ENCODE assay signal across 12 cellular contexts in genomic region chr2:230934291-230935131, GRCh38. TPM values are rescaled to one million over a fixed set of nuclear protein-coding genes. Genes with fewer than 3 reads are reported as not detected.
DNase-seq lines count a peak whose midpoint lies in the region; ATAC-seq and TF ChIP-seq lines count a peak whose summit lies in the region.
"Had no signal": no experiment of that assay in that cellular context is flagged by ENCODE, and none has a peak within 500 bp of the region (broad histone marks: within the 10 kb centered on the region; RNA-seq: fewer than 3 reads in every experiment).

No MANE protein-coding gene starts in this region.

- peaks cover 54% of the 10 kb centered on the region for H3K4me1 Mint-ChIP-seq in stimulated activated naive CD8-positive, alpha-beta T cell treated with anti-CD3 and anti-CD28 coated beads, Interleukin-15, amount 100 ng/mL, for 72 hours

- peaks cover 12% of the 10 kb centered on the region in 2 donors for H3K9me3 Mint-ChIP-seq in stimulated activated naive CD8-positive, alpha-beta T cell treated with anti-CD3 and anti-CD28 coated beads, Interleukin-15, amount 100 ng/mL, for 72 hours

- H3K4me3 Mint-ChIP-seq in stimulated activated naive CD8-positive, alpha-beta T cell treated with anti-CD3 and anti-CD28 coated beads, Interleukin-15, amount 100 ng/mL, for 72 hours, result no peak overlapping the region

- H3K27ac Mint-ChIP-seq in stimulated activated naive CD8-positive, alpha-beta T cell treated with anti-CD3 and anti-CD28 coated beads, Interleukin-15, amount 100 ng/mL, for 72 hours, result no peak overlapping the region

- H3K27me3 Mint-ChIP-seq in stimulated activated naive CD8-positive, alpha-beta T cell treated with anti-CD3 and anti-CD28 coated beads, Interleukin-15, amount 100 ng/mL, for 72 hours, result peaks cover 6% of the 10 kb centered on the region

- peak; percentile 1 for DNase-seq in stimulated activated naive CD8-positive, alpha-beta T cell treated with anti-CD3 and anti-CD28 coated beads, Interleukin-15, Interleukin-2, amounts not matched to agents 100 U/mL and 50 U/mL, for 24 hours
- DNase-seq in stimulated activated naive CD8-positive, alpha-beta T cell treated with anti-CD3 and anti-CD28 coated beads, Interleukin-15, amount 100 ng/mL, for 72 hours, result no peak
- DNase-seq in coronary artery (ENCODE audit: low spot score), result peak; percentile 69
- DNase-seq in mesenteric fat pad (ENCODE audit: low spot score), result peak; percentile 53
- no peak for DNase-seq in posterior vena cava (ENCODE audit: low spot score)
- no peak for DNase-seq in activated CD4-positive, alpha-beta T cell treated with anti-CD3 and anti-CD28 coated beads for 1 hour
- DNase-seq: HCEC 1CT, NCI-H1417 treated with DMSO at 0.1 percent for 48 hours, NCI-H2081, NCI-H524, SHP77 treated with DMSO at 0.1 percent for 48 hours had no signal

- no peak overlapping the region for H3K27ac ChIP-seq in coronary artery

- intact Hi-C loops in posterior vena cava (cut with DNase I), result no loop called here

- no peak overlapping the region for H3K4me3 ChIP-seq in coronary artery

- ATAC-seq in stimulated activated naive CD8-positive, alpha-beta T cell treated with anti-CD3 and anti-CD28 coated beads, Interleukin-15, Interleukin-2, amounts not matched to agents 100 U/mL and 50 U/mL, for 24 hours, result no peak
- no peak for ATAC-seq in stimulated activated naive CD8-positive, alpha-beta T cell treated with anti-CD3 and anti-CD28 coated beads, Interleukin-15, amount 100 ng/mL, for 72 hours
- ATAC-seq in HG03159 (IDR thresholded peaks at IDR 0.05; ENCODE audit: unreplicated experiment), result no peak

- TF ChIP-seq CTCF in coronary artery (IDR thresholded peaks at IDR 0.05), result no peak

RNA-seq across cellular contexts. Expression of gene GPR55, which starts 9.5 kb away (rescaled TPM):
- total RNA-seq in mesenteric fat pad (0.22 TPM), posterior vena cava (under 1 TPM; 0.14 to 0.19 TPM)

Comparison
In these comparisons a context has a peak if more than half of its experiments do, and no peak if none do; other contexts are left out.
1. DNase-seq: peak in stimulated activated naive CD8-positive, alpha-beta T cell treated with anti-CD3 and anti-CD28 coated beads, Interleukin-15, Interleukin-2, amounts not matched to agents 100 U/mL and 50 U/mL, for 24 hours (single experiment), coronary artery (single experiment) and mesenteric fat pad (single experiment); none in stimulated activated naive CD8-positive, alpha-beta T cell treated with anti-CD3 and anti-CD28 coated beads, Interleukin-15, amount 100 ng/mL, for 72 hours (0 of 2), posterior vena cava (single experiment) and activated CD4-positive, alpha-beta T cell treated with anti-CD3 and anti-CD28 coated beads for 1 hour (single experiment).